18 cellular contexts compared by ENCODE assay signal in the genomic region with DNA sequence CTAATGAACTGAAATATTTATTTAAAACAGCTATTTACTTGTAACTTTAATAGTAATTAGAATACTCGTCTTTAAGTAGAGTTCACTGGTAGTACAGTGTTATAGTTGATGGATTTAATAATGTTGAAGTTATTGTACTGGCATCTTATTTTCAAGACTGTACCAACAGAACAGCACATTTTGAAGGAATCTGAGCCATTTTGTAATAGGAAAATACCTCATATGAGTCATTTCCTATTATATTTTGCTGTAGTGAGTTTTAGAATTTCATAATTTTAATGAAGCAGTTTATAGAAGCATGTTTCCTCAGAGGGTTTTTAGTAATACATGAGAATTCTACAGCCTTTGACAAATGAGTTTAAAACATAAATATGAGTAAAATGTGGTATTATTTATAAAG.
DNase-seq lines count a peak whose midpoint lies in the region; TF ChIP-seq lines count a peak whose summit lies in the region.
"Had no signal": no experiment of that assay in that cellular context is flagged by ENCODE, and none has a peak within 500 bp of the region (broad histone marks: within the 10 kb centered on the region; RNA-seq: fewer than 3 reads in every experiment).

No MANE protein-coding gene starts in this region.

- intact Hi-C loops in Caco-2 (cut with micrococcal nuclease; ENCODE audit: unreplicated experiment), result no loop called here

- CTCF ChIA-PET in Caco-2 (lab: Charles Lee), result no interaction called here

- no peak overlapping the region for H3K27ac Mint-ChIP-seq in Caco-2 (ENCODE audit: unreplicated experiment)

- H3K9me3 ChIP-seq in Caco-2, result no peaks in the 10 kb centered on the region
- no peaks in the 10 kb centered on the region for H3K9me3 ChIP-seq in suprapubic skin
- H3K9me3 ChIP-seq in Peyer's patch, result no peaks in the 10 kb centered on the region

- TF ChIP-seq POLR2A in suprapubic skin (IDR thresholded peaks at IDR 0.05), result no peak
- TF ChIP-seq POLR2A in Peyer's patch (IDR thresholded peaks at IDR 0.05), result no peak

- TF ChIP-seq CTCF in AG09309 (IDR thresholded peaks at IDR 0.05; ENCODE audit: control insufficient read depth, insufficient read depth, low read depth, low read length, missing control alignments) (no peak), choroid plexus epithelial cell (conservative IDR thresholded peaks at IDR 0.05; ENCODE audit: low read depth, low read length) (no peak), Caco-2 (IDR thresholded peaks at IDR 0.05; ENCODE audit: insufficient read depth in 1 of 2, low read depth in 1 of 2, low read length in 1 of 2, severe bottlenecking in 1 of 2, unreplicated experiment in 1 of 2) (no peak), suprapubic skin (IDR thresholded peaks at IDR 0.05) (no peak), Peyer's patch (IDR thresholded peaks at IDR 0.05) (no peak)

- H3K36me3 ChIP-seq in Caco-2 (ENCODE audit: control insufficient read depth, insufficient read depth, low read length) (no peaks in the 10 kb centered on the region), suprapubic skin (no peaks in the 10 kb centered on the region), Peyer's patch (no peaks in the 10 kb centered on the region)

- no peak overlapping the region for H3K27ac ChIP-seq in suprapubic skin
- H3K27ac ChIP-seq in Peyer's patch, result no peak overlapping the region

- H3K36me3 Mint-ChIP-seq in Caco-2 (ENCODE audit: insufficient read depth, unreplicated experiment), result no peaks in the 10 kb centered on the region

- TF ChIP-seq EP300 in suprapubic skin (IDR thresholded peaks at IDR 0.05), result no peak

- no peaks in the 10 kb centered on the region for H3K9me3 Mint-ChIP-seq in Caco-2 (ENCODE audit: unreplicated experiment)

- POLR2A ChIA-PET in Caco-2 (lab: Charles Lee), result no interaction called here

- no peak overlapping the region for H3K4me3 Mint-ChIP-seq in Caco-2 (ENCODE audit: unreplicated experiment)

- H3K4me3 ChIP-seq in AG09309 (ENCODE audit: control insufficient read depth, low read depth, low read length), result no peak overlapping the region
- no peak overlapping the region for H3K4me3 ChIP-seq in choroid plexus epithelial cell (ENCODE audit: low read depth, low read length)
- H3K4me3 ChIP-seq in Caco-2 (ENCODE audit: low read depth, low read length), result no peak overlapping the region
- no peak overlapping the region for H3K4me3 ChIP-seq in suprapubic skin
- H3K4me3 ChIP-seq in Peyer's patch, result no peak overlapping the region

- WGBS in suprapubic skin, result 88% methylated on average over 1 of the region's 1 CpG

- no peaks in the 10 kb centered on the region for H3K27me3 ChIP-seq in Caco-2 (replicated peaks; ENCODE audit: control insufficient read depth, insufficient read depth, low read length)
- no peaks in the 10 kb centered on the region for H3K27me3 ChIP-seq in suprapubic skin
- H3K27me3 ChIP-seq in Peyer's patch, result no peaks in the 10 kb centered on the region

- no peaks in the 10 kb centered on the region for H3K4me1 ChIP-seq in Caco-2
- no peaks in the 10 kb centered on the region for H3K4me1 ChIP-seq in suprapubic skin
- no peaks in the 10 kb centered on the region for H3K4me1 ChIP-seq in Peyer's patch

- no peaks in the 10 kb centered on the region for H3K27me3 Mint-ChIP-seq in Caco-2 (ENCODE audit: insufficient read depth, unreplicated experiment)

- peaks cover 3% of the 10 kb centered on the region for H3K4me1 Mint-ChIP-seq in Caco-2 (ENCODE audit: low read depth, unreplicated experiment)

- no TSS peak for BruUV-seq in Caco-2 (replicated peaks; lab: Mats Ljungman, UMichigan)

- peak; percentile 7 for DNase-seq in AG09309 (ENCODE audit: low read depth)
- DNase-seq in M059J (ENCODE audit: low read depth), result peak; percentile 3
- peak; percentile 77 for DNase-seq in choroid plexus epithelial cell (ENCODE audit: low read depth)
- DNase-seq in iris pigment epithelial cell (ENCODE audit: low read depth), result peak; percentile 80
- DNase-seq in Caco-2, result no peak
- DNase-seq in NCI-H510A (lab: John Stamatoyannopoulos, UW), result no peak
- no peak for DNase-seq in suprapubic skin (ENCODE audit: low spot score in 2 of 2)
- DNase-seq in Peyer's patch, result no peak
- DNase-seq: activated CD4-positive, alpha-beta T cell treated with anti-CD3 and anti-CD28 coated beads for 48 hours; activated naive CD4-positive, alpha-beta T cell treated with anti-CD3 and anti-CD28 coated beads, Interleukin-2, amount 50 U/mL, for 16 hours; Calu3; central memory CD4-positive, alpha-beta T cell; GDM1; hippocampal formation; KG1; posterior cingulate gyrus; stimulated activated CD4-positive, alpha-beta T cell treated with anti-CD3 and anti-CD28 coated beads, Interleukin-12 subunit alpha, Interleukin-12 subunit beta, amount 100 ng/mL, for 4 hours; stimulated activated naive CD4-positive, alpha-beta T cell treated with Interleukin-2 at 50 U/mL for 16 hours had no signal

Comparison
In these comparisons a context has a peak if more than half of its experiments do, and no peak if none do; other contexts are left out.
1. DNase-seq: peak in AG09309 (single experiment), M059J (single experiment), choroid plexus epithelial cell (single experiment) and iris pigment epithelial cell (single experiment); none in Caco-2 (0 of 2), NCI-H510A (single experiment), suprapubic skin (0 of 2) and Peyer's patch (0 of 3).